9 cellular contexts compared by ENCODE assay signal in genomic region chr2:28956415-28956826, GRCh38. TPM values are rescaled to one million over a fixed set of nuclear protein-coding genes. Genes with fewer than 3 reads are reported as not detected.
DNase-seq lines count a peak whose midpoint lies in the region; ATAC-seq and TF ChIP-seq lines count a peak whose summit lies in the region.
"Had no signal": no experiment of that assay in that cellular context is flagged by ENCODE, and none has a peak within 500 bp of the region (broad histone marks: within the 10 kb centered on the region; RNA-seq: fewer than 3 reads in every experiment).

No MANE protein-coding gene starts in this region.

- H2BK120ac ChIP-seq in mesenchymal stem cell (ENCODE audit: low read depth, low read length): no peak overlapping the region

- H4K91ac ChIP-seq in mesenchymal stem cell (ENCODE audit: low read length): no peak overlapping the region

- no peak overlapping the region for H2AFZ ChIP-seq in mesenchymal stem cell (ENCODE audit: low read depth, low read length)

- H3K27me3 ChIP-seq in brain microvascular endothelial cell (replicated peaks) (no peaks in the 10 kb centered on the region), mesenchymal stem cell (ENCODE audit: control insufficient read depth in 1 of 2, insufficient read depth in 1 of 2, low read length in 2 of 2) (no peaks in the 10 kb centered on the region)
- H3K27me3 ChIP-seq: SJSA1 had no signal

- no peak overlapping the region for H2BK12ac ChIP-seq in mesenchymal stem cell (ENCODE audit: low read length in 2 of 2)

- H3K36me3 ChIP-seq in brain microvascular endothelial cell (replicated peaks) (no peaks in the 10 kb centered on the region), mesenchymal stem cell (ENCODE audit: control insufficient read depth in 1 of 2, insufficient read depth in 2 of 2, low read depth in 1 of 2, low read length in 2 of 2) (no peaks in the 10 kb centered on the region)
- H3K36me3 ChIP-seq: SJSA1 had no signal

- no peak overlapping the region for H3K14ac ChIP-seq in mesenchymal stem cell (ENCODE audit: low read length in 2 of 2)

- peak overlapping the region; percentile 76 for H3K4me2 ChIP-seq in mesenchymal stem cell (ENCODE audit: low read length, poor library complexity, severe bottlenecking)

- WGBS in mesenchymal stem cell: 24% methylated on average over 11 of the region's 11 CpGs

- H3K79me1 ChIP-seq in mesenchymal stem cell (replicated peaks; ENCODE audit: low read length, poor library complexity, severe bottlenecking): no peaks in the 10 kb centered on the region

- no peak overlapping the region for H3K4ac ChIP-seq in mesenchymal stem cell (ENCODE audit: low read depth in 1 of 2, low read length in 2 of 2)

- H3K4me1 ChIP-seq in mesenchymal stem cell (ENCODE audit: control insufficient read depth, insufficient read depth, low read depth, low read length): peaks cover 5% of the 10 kb centered on the region

- peak overlapping the region; percentile 24 for H4K8ac ChIP-seq in mesenchymal stem cell (ENCODE audit: low read length)

- in situ Hi-C loops in G401 (cut with HindIII; ENCODE audit: low sequenced_read_pairs): no loop called here
- in situ Hi-C loops in brain microvascular endothelial cell (cut with HindIII; ENCODE audit: low pct_ligation_motif_present, low sequenced_read_pairs): no loop called here

- no peak overlapping the region for H3K23ac ChIP-seq in mesenchymal stem cell (ENCODE audit: low read length in 2 of 2)

- H3K27ac ChIP-seq in brain microvascular endothelial cell (no peak overlapping the region), mesenchymal stem cell (ENCODE audit: low read length, poor library complexity, severe bottlenecking) (no peak overlapping the region)
- H3K27ac ChIP-seq: SJSA1 had no signal

- DNase-seq in G401 (ENCODE audit: low spot score): peak; percentile 24
- DNase-seq in NCI-H345 (lab: John Stamatoyannopoulos, UW): peak; percentile 73
- peak; percentile 53 for DNase-seq in brain microvascular endothelial cell
- peak; percentile 54 for DNase-seq in mesenchymal stem cell
- DNase-seq in NCI-H1436 (lab: John Stamatoyannopoulos, UW): no peak
- DNase-seq in NCI-H146 (lab: John Stamatoyannopoulos, UW): no peak
- DNase-seq in NOMO-1 (lab: John Stamatoyannopoulos, UW; ENCODE audit: unreplicated experiment in 2 of 2): no peak

- ATAC-seq in GM21447 (IDR thresholded peaks at IDR 0.05; ENCODE audit: unreplicated experiment): no peak

- H3K18ac ChIP-seq in mesenchymal stem cell (ENCODE audit: low read depth in 1 of 2, low read length in 2 of 2): no peak overlapping the region

- TF ChIP-seq CTCF in brain microvascular endothelial cell (IDR thresholded peaks at IDR 0.05; ENCODE audit: low read depth, low read length, missing control alignments): peak; percentile 69

- peak overlapping the region; percentile 5 for H3K9ac ChIP-seq in mesenchymal stem cell (ENCODE audit: low read length)

- no peaks in the 10 kb centered on the region for H3K9me3 ChIP-seq in mesenchymal stem cell (ENCODE audit: control insufficient read depth, low read length)
- H3K9me3 ChIP-seq: SJSA1 had no signal

- H3K4me3 ChIP-seq in brain microvascular endothelial cell (ENCODE audit: low read depth, low read length): peak overlapping the region; percentile 24
- H3K4me3 ChIP-seq in mesenchymal stem cell (ENCODE audit: insufficient read depth in 1 of 2, low read depth in 1 of 2, low read length in 2 of 2): peak overlapping the region; percentile 26 to 66
- H3K4me3 ChIP-seq: SJSA1 had no signal

- no peak overlapping the region for H2BK5ac ChIP-seq in mesenchymal stem cell (ENCODE audit: low read depth, low read length, poor library complexity, severe bottlenecking)

- no peak overlapping the region for H2AK5ac ChIP-seq in mesenchymal stem cell (ENCODE audit: low read length, severe bottlenecking)

- H2BK15ac ChIP-seq in mesenchymal stem cell (ENCODE audit: low read depth, poor library complexity, severe bottlenecking): no peak overlapping the region

RNA-seq across cellular contexts. Expression of gene TOGARAM2, which starts 24.7 kb away (rescaled TPM):
- total RNA-seq in G401 (2014; rRNA removed; shearing (Covaris generic)): 2.7 and 3.2 TPM in 2 replicates
- polyA plus RNA-seq in mesenchymal stem cell (2013, experiment 1 of 2): 0.06 TPM
- polyA plus RNA-seq in mesenchymal stem cell (2013, experiment 2 of 2): 0.08 TPM

Comparison
In these comparisons a context has a peak if more than half of its experiments do, and no peak if none do; other contexts are left out.
1. DNase-seq: peak in G401 (single experiment), NCI-H345 (single experiment), brain microvascular endothelial cell (single experiment) and mesenchymal stem cell (single experiment); none in NCI-H1436 (single experiment), NCI-H146 (single experiment) and NOMO-1 (0 of 2).